Comparison of ENCODE assay signal across 1 cellular context in genomic region chr10:75207079-75207867, GRCh38.
TF ChIP-seq lines count a peak whose summit lies in the region.

No MANE protein-coding gene starts in this region.

TF ChIP-seq in K562, 482 proteins besides CTCF, POLR2A, EP300 and RAD21 (continued from another document and continues in another):
- peak; percentile 86 for TF ChIP-seq PRDM10 (IDR thresholded peaks at IDR 0.05; ENCODE audit: partially characterized antibody)
- TF ChIP-seq FOXK2 (conservative IDR thresholded peaks at IDR 0.05 in 1 of 2, IDR thresholded peaks at IDR 0.05 in 1 of 2; ENCODE audit: low read depth in 2 of 2) = no peak
- no peak for TF ChIP-seq BRF2 (IDR thresholded peaks at IDR 0.05; ENCODE audit: borderline replicate concordance, insufficient read depth, insufficient read length)
- 0 out of 2 replicates have a peak, but pooled peaks have one; percentile 27 for TF ChIP-seq L3MBTL2 (IDR thresholded peaks at IDR 0.05)
- no peak for TF ChIP-seq ZBTB12 (CRISPR knock-in tag; IDR thresholded peaks at IDR 0.05)
- peak; percentile 67 for TF ChIP-seq DPF2 (IDR thresholded peaks at IDR 0.05)
- TF ChIP-seq HLTF (IDR thresholded peaks at IDR 0.05) = no peak
- no peak for TF ChIP-seq ZNF407 (IDR thresholded peaks at IDR 0.05; ENCODE audit: low read depth)
- no peak for TF ChIP-seq KLF10 (CRISPR knock-in tag; IDR thresholded peaks at IDR 0.05)
- no peak for TF ChIP-seq ZNF124 (CRISPR knock-in tag; IDR thresholded peaks at IDR 0.05)
- no peak for TF ChIP-seq ZNF592 (IDR thresholded peaks at IDR 0.05)
- no peak for TF ChIP-seq ZBTB26 (CRISPR knock-in tag; IDR thresholded peaks at IDR 0.05)
- no peak for TF ChIP-seq ZNF778 (CRISPR knock-in tag; IDR thresholded peaks at IDR 0.05)
- no peak for TF ChIP-seq NR3C1 (CRISPR knock-in tag; IDR thresholded peaks at IDR 0.05)
- TF ChIP-seq PHF21A (IDR thresholded peaks at IDR 0.05; ENCODE audit: borderline replicate concordance, low read depth) = no peak
- no peak for TF ChIP-seq NFXL1 (CRISPR knock-in tag; IDR thresholded peaks at IDR 0.05)
- TF ChIP-seq JUNB (CRISPR knock-in tag; conservative IDR thresholded peaks at IDR 0.05) = no peak
- 0 out of 2 replicates have a peak, but pooled peaks have one; percentile 25 for TF ChIP-seq ETV1 (tag; conservative IDR thresholded peaks at IDR 0.05; ENCODE audit: low read depth)
- no peak for TF ChIP-seq SOX6 (IDR thresholded peaks at IDR 0.05)
- no peak for TF ChIP-seq PCBP2 (IDR thresholded peaks at IDR 0.05; ENCODE audit: low read depth, low read length, poor library complexity, severe bottlenecking)
- no peak for TF ChIP-seq POLR3G (IDR thresholded peaks at IDR 0.05; ENCODE audit: extremely low read depth, insufficient read length, insufficient replicate concordance)
- TF ChIP-seq MAFF (IDR thresholded peaks at IDR 0.05; ENCODE audit: low read length) = no peak
- 0 out of 2 replicates have a peak, but pooled peaks have one; percentile 35 for TF ChIP-seq CTBP1 (IDR thresholded peaks at IDR 0.05; ENCODE audit: borderline replicate concordance)
- TF ChIP-seq PKNOX1 (IDR thresholded peaks at IDR 0.05) = peak; percentile 57; the same call in 1 of the 2 replicates
- TF ChIP-seq ARID1B (IDR thresholded peaks at IDR 0.05) = 0 out of 2 replicates have a peak, but pooled peaks have one; percentile 45
- no peak for TF ChIP-seq RUNX1 (IDR thresholded peaks at IDR 0.05; ENCODE audit: low read depth)
- no peak for TF ChIP-seq SRSF7 (optimal IDR thresholded peaks at IDR 0.05; ENCODE audit: low read depth, low read length)
- TF ChIP-seq PYGO2 (tag; IDR thresholded peaks at IDR 0.05) = no peak
- 0 out of 2 replicates have a peak, but pooled peaks have one; percentile 8 for TF ChIP-seq CXXC5 (CRISPR knock-in tag; IDR thresholded peaks at IDR 0.05)
- TF ChIP-seq GTF2F1 (IDR thresholded peaks at IDR 0.05; ENCODE audit: low read depth, low read length) = no peak
- 0 out of 4 replicates have a peak, but pooled peaks of 1 of the 2 experiments have one; percentile 15 for TF ChIP-seq HDAC1 (IDR thresholded peaks at IDR 0.05)
- TF ChIP-seq CHD4 (IDR thresholded peaks at IDR 0.05; ENCODE audit: insufficient read depth, insufficient replicate concordance, low read depth, low read length, poor library complexity, severe bottlenecking) = no peak
- no peak for TF ChIP-seq SP1 (CRISPR knock-in tag; IDR thresholded peaks at IDR 0.05)
- no peak for TF ChIP-seq POLR2G (IDR thresholded peaks at IDR 0.05; ENCODE audit: low read depth, low read length)
- TF ChIP-seq ZEB2 (IDR thresholded peaks at IDR 0.05) = peak; percentile 30; the same call in 1 of the 2 replicates
- no peak for TF ChIP-seq E2F5 (CRISPR knock-in tag; IDR thresholded peaks at IDR 0.05)
- TF ChIP-seq PHB2 (IDR thresholded peaks at IDR 0.05; ENCODE audit: low read depth) = no peak
- no peak for TF ChIP-seq NR2C1 (IDR thresholded peaks at IDR 0.05)
- TF ChIP-seq NR2C1 (tag; IDR thresholded peaks at IDR 0.05) = no peak
